23 cellular contexts compared by ENCODE assay signal in genomic region chr10:132910901-132911711, GRCh38. TPM values are rescaled to one million over a fixed set of nuclear protein-coding genes. Genes with fewer than 3 reads are reported as not detected.
DNase-seq lines count a peak whose midpoint lies in the region; ATAC-seq, FAIRE-seq and TF ChIP-seq lines count a peak whose summit lies in the region.
"Had no signal": no experiment of that assay in that cellular context is flagged by ENCODE, and none has a peak within 500 bp of the region (broad histone marks: within the 10 kb centered on the region; RNA-seq: fewer than 3 reads in every experiment).

No MANE protein-coding gene starts in this region.

- no peak for TF ChIP-seq CTCF in RWPE2 (IDR thresholded peaks at IDR 0.05; ENCODE audit: poor library complexity, severe bottlenecking)
- TF ChIP-seq CTCF in kidney (IDR thresholded peaks at IDR 0.05; ENCODE audit: borderline replicate concordance, extremely low read depth, insufficient read depth), result no peak

- H3K4me1 ChIP-seq in RWPE2 (ENCODE audit: insufficient read depth, poor library complexity, severe bottlenecking) (no peaks in the 10 kb centered on the region), kidney (ENCODE audit: control insufficient read depth in 1 of 2, insufficient read depth in 1 of 2, low read depth in 1 of 2, low read length in 2 of 2) (peaks cover 0 to under 1% of the 10 kb centered on the region in 2 donors)

- ATAC-seq in activated CD4-positive, alpha-beta T cell treated with anti-CD3 and anti-CD28 coated beads for 36 hours, result peak; percentile 39
- ATAC-seq in RWPE2 (ENCODE audit: low read depth) (no peak), sciatic nerve (peak; percentile 54), GM19023 (IDR thresholded peaks at IDR 0.05; ENCODE audit: unreplicated experiment) (no peak)
- no peak for ATAC-seq in activated CD8-positive, alpha-beta T cell treated with anti-CD3 and anti-CD28 coated beads, Interleukin-2, amount 10 ng/mL, durations not matched to agents 7 days and 5 days
- ATAC-seq: esophagus mucosa, GM12878, left lobe of liver had no signal

- intact Hi-C loops in activated CD4-positive, alpha-beta T cell treated with anti-CD3 and anti-CD28 coated beads for 36 hours (cut with DNase I, micrococcal nuclease), result no loop called here
- intact Hi-C loops in activated CD4-positive, alpha-beta T cell treated with anti-CD3 and anti-CD28 coated beads, Interleukin-2, amount 10 ng/mL, durations not matched to agents 24 days and 14 days (cut with micrococcal nuclease), result no loop called here
- intact Hi-C loops in kidney (cut with DNase I), result no loop called here
- intact Hi-C loops in sciatic nerve (cut with DNase I), result no loop called here

- H3K9me3 ChIP-seq in RWPE2 (ENCODE audit: severe bottlenecking) (no peaks in the 10 kb centered on the region), kidney (ENCODE audit: control insufficient read depth in 1 of 2, low read length in 2 of 2) (no peaks in the 10 kb centered on the region)

- POLR2A ChIA-PET in activated CD4-positive, alpha-beta T cell treated with anti-CD3 and anti-CD28 coated beads for 36 hours (lab: Charles Lee), result no interaction called here
- POLR2A ChIA-PET in activated CD8-positive, alpha-beta T cell treated with anti-CD3 and anti-CD28 coated beads, Interleukin-2, amount 10 ng/mL, durations not matched to agents 7 days and 5 days (lab: Charles Lee), result no interaction called here

- CTCF ChIA-PET in activated CD4-positive, alpha-beta T cell treated with anti-CD3 and anti-CD28 coated beads for 36 hours (lab: Charles Lee), result interaction anchor here (0.6 kb wide), 1 partner anchor 41 kb away, joined by 3 read pairs; no protein-coding TSS in a partner anchor
- CTCF ChIA-PET in activated CD8-positive, alpha-beta T cell treated with anti-CD3 and anti-CD28 coated beads, Interleukin-2, amount 10 ng/mL, durations not matched to agents 7 days and 5 days (lab: Charles Lee), result no interaction called here

- no peaks in the 10 kb centered on the region for H3K36me3 Mint-ChIP-seq in activated CD4-positive, alpha-beta T cell treated with anti-CD3 and anti-CD28 coated beads for 36 hours (ENCODE audit: low read depth)
- no peaks in the 10 kb centered on the region for H3K36me3 Mint-ChIP-seq in activated CD4-positive, alpha-beta T cell treated with anti-CD3 and anti-CD28 coated beads, Interleukin-2, amount 10 ng/mL, durations not matched to agents 24 days and 14 days (ENCODE audit: low read depth)
- no peaks in the 10 kb centered on the region for H3K36me3 Mint-ChIP-seq in activated CD8-positive, alpha-beta T cell treated with anti-CD3 and anti-CD28 coated beads, Interleukin-2, amount 10 ng/mL, durations not matched to agents 7 days and 5 days (ENCODE audit: low read depth)

- FAIRE-seq in kidney (lab: Jason Lieb, UNC), result no peak
- FAIRE-seq: G401.6, GM12878, TTC549, urothelium cell line had no signal

- peaks cover 2% of the 10 kb centered on the region for H3K27me3 Mint-ChIP-seq in activated CD4-positive, alpha-beta T cell treated with anti-CD3 and anti-CD28 coated beads for 36 hours
- H3K27me3 Mint-ChIP-seq in activated CD4-positive, alpha-beta T cell treated with anti-CD3 and anti-CD28 coated beads, Interleukin-2, amount 10 ng/mL, durations not matched to agents 24 days and 14 days, result no peaks in the 10 kb centered on the region
- H3K27me3 Mint-ChIP-seq in activated CD8-positive, alpha-beta T cell treated with anti-CD3 and anti-CD28 coated beads, Interleukin-2, amount 10 ng/mL, durations not matched to agents 7 days and 5 days (ENCODE audit: low read depth), result no peaks in the 10 kb centered on the region
- H3K27me3 Mint-ChIP-seq: central memory CD8-positive, alpha-beta T cell had no signal

- H3K27ac ChIP-seq in RWPE2 (ENCODE audit: poor library complexity, severe bottlenecking) (no peak overlapping the region), kidney (ENCODE audit: low read depth in 2 of 2, low read length in 2 of 2) (no peak overlapping the region)
- H3K27ac ChIP-seq: 22Rv1 had no signal

- no peak for DNase-seq in activated CD4-positive, alpha-beta T cell treated with anti-CD3 and anti-CD28 coated beads for 36 hours
- DNase-seq in activated CD4-positive, alpha-beta T cell treated with anti-CD3 and anti-CD28 coated beads, Interleukin-2, amount 10 ng/mL, durations not matched to agents 24 days and 14 days, result no peak
- DNase-seq in RWPE2 (ENCODE audit: low spot score) (peak; percentile 52), kidney (peak; percentile 59), sciatic nerve (ENCODE audit: low spot score) (peak; percentile 52), NCI-H510A treated with DMSO at 0.1 percent for 48 hours (lab: John Stamatoyannopoulos, UW) (no peak)
- no peak for DNase-seq in activated CD8-positive, alpha-beta T cell treated with anti-CD3 and anti-CD28 coated beads, Interleukin-2, amount 10 ng/mL, durations not matched to agents 7 days and 5 days
- DNase-seq: activated CD4-positive, alpha-beta T cell treated with anti-CD3 and anti-CD28 coated beads for 48 hours; activated CD8-positive, alpha-beta memory T cell treated with anti-CD3 and anti-CD28 coated beads, Interleukin-2, amount 50 U/mL, for 4 hours; activated gamma-delta T cell; effector CD4-positive, alpha-beta T cell; NCI-H1048; NCI-H2029 treated with DMSO at 0.1 percent for 48 hours had no signal

- no peak overlapping the region for H3K4me3 Mint-ChIP-seq in activated CD4-positive, alpha-beta T cell treated with anti-CD3 and anti-CD28 coated beads for 36 hours
- H3K4me3 Mint-ChIP-seq in activated CD4-positive, alpha-beta T cell treated with anti-CD3 and anti-CD28 coated beads, Interleukin-2, amount 10 ng/mL, durations not matched to agents 24 days and 14 days, result no peak overlapping the region
- H3K4me3 Mint-ChIP-seq in activated CD8-positive, alpha-beta T cell treated with anti-CD3 and anti-CD28 coated beads, Interleukin-2, amount 10 ng/mL, durations not matched to agents 7 days and 5 days, result no peak overlapping the region
- H3K4me3 Mint-ChIP-seq: central memory CD8-positive, alpha-beta T cell had no signal

- H3K27me3 ChIP-seq in RWPE2 (ENCODE audit: insufficient read depth, poor library complexity, severe bottlenecking), result no peaks in the 10 kb centered on the region

- H3K36me3 ChIP-seq in RWPE2 (ENCODE audit: low read depth) (no peaks in the 10 kb centered on the region), kidney (ENCODE audit: control insufficient read depth in 1 of 2, insufficient read depth in 2 of 2, low read length in 2 of 2) (no peaks in the 10 kb centered on the region)

- no peaks in the 10 kb centered on the region for H3K4me1 Mint-ChIP-seq in activated CD4-positive, alpha-beta T cell treated with anti-CD3 and anti-CD28 coated beads for 36 hours
- H3K4me1 Mint-ChIP-seq in activated CD4-positive, alpha-beta T cell treated with anti-CD3 and anti-CD28 coated beads, Interleukin-2, amount 10 ng/mL, durations not matched to agents 24 days and 14 days, result no peaks in the 10 kb centered on the region
- no peaks in the 10 kb centered on the region for H3K4me1 Mint-ChIP-seq in activated CD8-positive, alpha-beta T cell treated with anti-CD3 and anti-CD28 coated beads, Interleukin-2, amount 10 ng/mL, durations not matched to agents 7 days and 5 days (ENCODE audit: low read depth)
- H3K4me1 Mint-ChIP-seq: central memory CD8-positive, alpha-beta T cell had no signal

- no peak overlapping the region for H3K9ac ChIP-seq in kidney (ENCODE audit: low read length in 2 of 2)

- H3K27ac Mint-ChIP-seq in activated CD4-positive, alpha-beta T cell treated with anti-CD3 and anti-CD28 coated beads for 36 hours, result no peak overlapping the region
- no peak overlapping the region for H3K27ac Mint-ChIP-seq in activated CD4-positive, alpha-beta T cell treated with anti-CD3 and anti-CD28 coated beads, Interleukin-2, amount 10 ng/mL, durations not matched to agents 24 days and 14 days
- no peak overlapping the region for H3K27ac Mint-ChIP-seq in activated CD8-positive, alpha-beta T cell treated with anti-CD3 and anti-CD28 coated beads, Interleukin-2, amount 10 ng/mL, durations not matched to agents 7 days and 5 days

- H3K9me3 Mint-ChIP-seq in activated CD4-positive, alpha-beta T cell treated with anti-CD3 and anti-CD28 coated beads for 36 hours (ENCODE audit: low read depth), result no peaks in the 10 kb centered on the region
- H3K9me3 Mint-ChIP-seq in activated CD4-positive, alpha-beta T cell treated with anti-CD3 and anti-CD28 coated beads, Interleukin-2, amount 10 ng/mL, durations not matched to agents 24 days and 14 days, result no peaks in the 10 kb centered on the region
- no peaks in the 10 kb centered on the region for H3K9me3 Mint-ChIP-seq in activated CD8-positive, alpha-beta T cell treated with anti-CD3 and anti-CD28 coated beads, Interleukin-2, amount 10 ng/mL, durations not matched to agents 7 days and 5 days (ENCODE audit: insufficient read depth)
- H3K9me3 Mint-ChIP-seq: central memory CD8-positive, alpha-beta T cell had no signal

- H3K4me3 ChIP-seq in RWPE2 (ENCODE audit: severe bottlenecking), result no peak overlapping the region
- H3K4me3 ChIP-seq in kidney (ENCODE audit: low read length in 2 of 2), result no peak overlapping the region
- H3K4me3 ChIP-seq: GM12878 had no signal

RNA-seq across cellular contexts. Expression of gene CFAP46, which starts 31.3 kb away (rescaled TPM):
- total RNA-seq in activated CD4-positive, alpha-beta T cell treated with anti-CD3 and anti-CD28 coated beads for 36 hours, result under 1 TPM; 0.16 to 0.21 TPM
- not detected in 2 replicates for total RNA-seq in activated CD4-positive, alpha-beta T cell treated with anti-CD3 and anti-CD28 coated beads, Interleukin-2, amount 10 ng/mL, durations not matched to agents 24 days and 14 days
- total RNA-seq in kidney (8.3 TPM), sciatic nerve (1.1 TPM)
- polyA plus RNA-seq in kidney (ENCODE audit: insufficient read depth, low read depth, low replicate concordance), result 3.8 TPM
- total RNA-seq in activated CD8-positive, alpha-beta T cell treated with anti-CD3 and anti-CD28 coated beads, Interleukin-2, amount 10 ng/mL, durations not matched to agents 7 days and 5 days, result not detected
- total RNA-seq: GM12878, HT-29 had no signal

Comparison
In these comparisons a context has a peak if more than half of its experiments do, and no peak if none do; other contexts are left out.
1. ATAC-seq: peak in activated CD4-positive, alpha-beta T cell treated with anti-CD3 and anti-CD28 coated beads for 36 hours (single experiment) and sciatic nerve (single experiment); none in RWPE2 (single experiment), activated CD8-positive, alpha-beta T cell treated with anti-CD3 and anti-CD28 coated beads, Interleukin-2, amount 10 ng/mL, durations not matched to agents 7 days and 5 days (single experiment) and GM19023 (single experiment).
2. DNase-seq: peak in RWPE2 (single experiment), kidney (single experiment) and sciatic nerve (single experiment); none in activated CD4-positive, alpha-beta T cell treated with anti-CD3 and anti-CD28 coated beads for 36 hours (single experiment), activated CD4-positive, alpha-beta T cell treated with anti-CD3 and anti-CD28 coated beads, Interleukin-2, amount 10 ng/mL, durations not matched to agents 24 days and 14 days (single experiment), NCI-H510A treated with DMSO at 0.1 percent for 48 hours (single experiment) and activated CD8-positive, alpha-beta T cell treated with anti-CD3 and anti-CD28 coated beads, Interleukin-2, amount 10 ng/mL, durations not matched to agents 7 days and 5 days (single experiment).